9 cellular contexts compared by ENCODE assay signal in the genomic region with DNA sequence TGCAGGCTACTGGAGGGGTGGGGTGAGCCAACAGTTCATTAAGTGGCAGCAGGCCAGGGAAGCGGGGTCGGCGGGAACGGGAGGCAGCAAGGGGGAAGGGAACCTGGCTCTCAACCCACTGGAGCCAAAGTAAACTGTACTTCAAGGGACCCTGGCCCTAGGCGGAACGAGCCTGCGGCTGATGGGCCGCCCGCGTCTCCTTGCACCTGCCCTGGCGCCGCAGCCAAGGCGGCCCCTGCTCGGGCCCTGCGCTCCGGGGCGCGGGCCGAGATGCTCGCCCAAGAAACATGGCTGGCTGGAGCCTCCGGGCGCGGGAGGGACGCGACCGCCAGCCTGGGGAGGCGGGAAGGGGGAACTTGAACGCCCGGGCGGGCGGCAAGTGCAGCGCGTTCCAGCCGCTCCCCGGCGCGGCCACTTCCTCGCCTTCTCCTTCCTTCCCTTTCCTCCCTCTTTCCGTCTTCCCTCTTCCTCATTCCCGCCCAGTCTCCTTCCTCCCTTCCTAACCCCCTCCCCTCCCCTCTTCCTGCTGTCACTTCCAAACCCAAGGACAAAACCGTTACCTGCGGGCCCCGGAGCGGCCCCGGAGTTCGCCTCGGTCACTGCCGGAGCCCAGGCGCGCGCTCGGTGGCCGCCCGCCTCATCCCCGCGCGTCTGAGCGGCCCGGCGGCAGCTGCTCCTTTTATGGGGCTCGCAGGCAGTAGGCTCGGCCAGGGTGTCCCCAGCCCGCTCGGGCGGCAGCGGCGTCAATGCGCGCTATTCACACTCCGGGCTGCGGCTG.
DNase-seq lines count a peak whose midpoint lies in the region; ATAC-seq and TF ChIP-seq lines count a peak whose summit lies in the region.
"Had no signal": no experiment of that assay in that cellular context is flagged by ENCODE, and none has a peak within 500 bp of the region (broad histone marks: within the 10 kb centered on the region; RNA-seq: fewer than 3 reads in every experiment).

No MANE protein-coding gene starts in this region.

- no peaks in the 10 kb centered on the region for H3K4me1 ChIP-seq in prostate gland (replicated peaks)

- H3K36me3 ChIP-seq in prostate gland, result no peaks in the 10 kb centered on the region

- CTCF ChIA-PET in Calu3 (lab: Charles Lee), result no interaction called here

- DNase-seq in Calu3, result peak; percentile 37
- peak; percentile 21 for DNase-seq in hepatic stellate cell (ENCODE audit: low spot score)
- peak; percentile 9 for DNase-seq in prostate gland (ENCODE audit: low spot score)
- no peak for DNase-seq in activated T-cell treated with anti-CD3 and anti-CD28 coated beads, Interleukin-2, amount 50 U/mL, for 1 hour
- DNase-seq in naive thymus-derived CD8-positive, alpha-beta T cell, result no peak
- no peak for DNase-seq in kidney tubule cell (ENCODE audit: low spot score)

- H3K9me3 ChIP-seq in prostate gland, result no peaks in the 10 kb centered on the region

- peak overlapping the region; percentile 33 to 37 for H3K4me3 ChIP-seq in prostate gland
- H3K4me3 ChIP-seq: SK-N-MC had no signal

- H3K27me3 ChIP-seq in prostate gland (replicated peaks; ENCODE audit: insufficient read depth), result no peaks in the 10 kb centered on the region

- H3K27ac ChIP-seq in angular gyrus (ENCODE audit: low read depth, low read length), result peak overlapping the region; percentile 53
- H3K27ac ChIP-seq in prostate gland, result no peak overlapping the region
- H3K27ac ChIP-seq: SK-N-MC had no signal

- H3K27me3 Mint-ChIP-seq in Calu3 (ENCODE audit: unreplicated experiment), result no peaks in the 10 kb centered on the region
- H3K27me3 Mint-ChIP-seq in naive thymus-derived CD8-positive, alpha-beta T cell, result peaks cover 0 to 20% (median 14%) of the 10 kb centered on the region in 5 donors
- H3K27me3 Mint-ChIP-seq in activated T-helper 17 cell treated with anti-CD3 and anti-CD28 coated beads, Interleukin-2, amount 50 U/mL, for 72 hours, result peaks cover 6% of the 10 kb centered on the region

- intact Hi-C loops in Calu3 (cut with micrococcal nuclease; ENCODE audit: unreplicated experiment), result no loop called here
- intact Hi-C loops in prostate gland (cut with DNase I), result no loop called here

- no peaks in the 10 kb centered on the region for H3K9me3 Mint-ChIP-seq in Calu3 (ENCODE audit: low read depth, unreplicated experiment)
- H3K9me3 Mint-ChIP-seq in naive thymus-derived CD8-positive, alpha-beta T cell, result peaks cover 0 to 16% (median 6%) of the 10 kb centered on the region in 9 donors
- H3K9me3 Mint-ChIP-seq in activated T-helper 17 cell treated with anti-CD3 and anti-CD28 coated beads, Interleukin-2, amount 50 U/mL, for 72 hours, result no peaks in the 10 kb centered on the region

- POLR2A ChIA-PET in naive thymus-derived CD8-positive, alpha-beta T cell (lab: Charles Lee), result no interaction called here

- H3K36me3 Mint-ChIP-seq in Calu3 (ENCODE audit: insufficient read depth, unreplicated experiment), result peaks cover 3% of the 10 kb centered on the region
- peaks cover 0 to 5% (median 0%) of the 10 kb centered on the region in 3 donors for H3K36me3 Mint-ChIP-seq in naive thymus-derived CD8-positive, alpha-beta T cell
- no peaks in the 10 kb centered on the region for H3K36me3 Mint-ChIP-seq in activated T-helper 17 cell treated with anti-CD3 and anti-CD28 coated beads, Interleukin-2, amount 50 U/mL, for 72 hours (ENCODE audit: low read depth)

- TF ChIP-seq CTCF in Calu3 (IDR thresholded peaks at IDR 0.05; ENCODE audit: unreplicated experiment) (no peak), prostate gland (IDR thresholded peaks at IDR 0.05) (no peak)

- WGBS in prostate gland, result 3% methylated on average over 54 of the region's 71 CpGs

- no peak overlapping the region for H3K27ac Mint-ChIP-seq in Calu3 (ENCODE audit: unreplicated experiment)
- H3K27ac Mint-ChIP-seq in naive thymus-derived CD8-positive, alpha-beta T cell, result no peak overlapping the region
- H3K27ac Mint-ChIP-seq in activated T-helper 17 cell treated with anti-CD3 and anti-CD28 coated beads, Interleukin-2, amount 50 U/mL, for 72 hours, result no peak overlapping the region

- ATAC-seq in naive thymus-derived CD8-positive, alpha-beta T cell, result no peak
- ATAC-seq in activated T-helper 17 cell treated with anti-CD3 and anti-CD28 coated beads, Interleukin-2, amount 50 U/mL, for 72 hours (replicated peaks), result no peak

- peaks cover 37% of the 10 kb centered on the region for H3K4me1 Mint-ChIP-seq in Calu3 (ENCODE audit: low read depth, unreplicated experiment)
- no peaks in the 10 kb centered on the region for H3K4me1 Mint-ChIP-seq in naive thymus-derived CD8-positive, alpha-beta T cell
- no peaks in the 10 kb centered on the region for H3K4me1 Mint-ChIP-seq in activated T-helper 17 cell treated with anti-CD3 and anti-CD28 coated beads, Interleukin-2, amount 50 U/mL, for 72 hours

- no peak for TF ChIP-seq POLR2A in prostate gland (IDR thresholded peaks at IDR 0.05)

- peak overlapping the region; percentile 65 for H3K4me3 Mint-ChIP-seq in Calu3 (ENCODE audit: low read depth, unreplicated experiment)
- H3K4me3 Mint-ChIP-seq in naive thymus-derived CD8-positive, alpha-beta T cell, result no peak overlapping the region
- no peak overlapping the region for H3K4me3 Mint-ChIP-seq in activated T-helper 17 cell treated with anti-CD3 and anti-CD28 coated beads, Interleukin-2, amount 50 U/mL, for 72 hours

- no TSS peak for BruUV-seq in Calu3 (replicated peaks; lab: Mats Ljungman, UMichigan)

Comparison
In these comparisons a context has a peak if more than half of its experiments do, and no peak if none do; other contexts are left out.
1. DNase-seq: peak in Calu3 (single experiment), hepatic stellate cell (single experiment) and prostate gland (single experiment); none in activated T-cell treated with anti-CD3 and anti-CD28 coated beads, Interleukin-2, amount 50 U/mL, for 1 hour (single experiment), naive thymus-derived CD8-positive, alpha-beta T cell (0 of 10) and kidney tubule cell (single experiment).